In the genomic region with DNA sequence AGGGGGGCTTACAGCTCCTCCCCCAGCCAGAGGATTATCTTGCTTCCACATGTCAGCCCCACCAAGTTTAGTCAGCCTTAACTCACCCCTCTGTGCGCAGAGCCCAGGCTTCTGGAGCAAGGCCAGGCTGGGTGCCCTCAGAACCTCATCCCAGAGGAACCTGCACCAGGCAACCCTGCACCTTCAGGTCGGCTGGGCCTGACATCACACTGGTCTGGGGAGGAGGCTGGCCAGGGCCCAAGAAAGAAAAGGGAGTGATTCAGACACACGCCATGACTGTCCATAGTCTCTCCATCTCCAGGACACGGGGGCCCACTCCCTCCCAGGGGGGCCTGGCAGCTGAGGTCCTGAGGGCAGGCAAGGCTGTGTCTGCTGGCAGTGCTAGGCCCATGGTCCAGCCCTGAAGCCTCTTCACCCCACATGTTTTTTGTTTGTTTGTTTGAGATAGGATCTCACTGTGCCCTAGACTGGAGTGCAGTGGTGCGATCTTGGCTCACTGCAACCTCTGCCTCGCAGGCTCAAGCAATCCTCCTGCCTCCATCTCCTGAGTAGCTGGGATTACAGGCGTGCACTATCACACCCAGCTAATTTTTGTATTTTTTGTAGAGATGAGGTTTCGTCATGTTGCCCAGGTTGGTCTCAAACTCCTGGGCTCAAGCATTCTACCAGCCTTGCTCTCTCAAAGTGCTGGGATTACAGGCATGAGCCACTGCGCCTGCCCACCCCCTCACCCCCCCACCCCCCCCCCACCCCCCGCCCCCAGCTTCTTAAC, we compare ENCODE assay signal across 1 cellular context.
TF ChIP-seq lines count a peak whose summit lies in the region.

No MANE protein-coding gene starts in this region.

TF ChIP-seq in K562, 482 proteins besides CTCF, POLR2A, EP300 and RAD21 (continued from another document):
- TF ChIP-seq, protein P1, sequence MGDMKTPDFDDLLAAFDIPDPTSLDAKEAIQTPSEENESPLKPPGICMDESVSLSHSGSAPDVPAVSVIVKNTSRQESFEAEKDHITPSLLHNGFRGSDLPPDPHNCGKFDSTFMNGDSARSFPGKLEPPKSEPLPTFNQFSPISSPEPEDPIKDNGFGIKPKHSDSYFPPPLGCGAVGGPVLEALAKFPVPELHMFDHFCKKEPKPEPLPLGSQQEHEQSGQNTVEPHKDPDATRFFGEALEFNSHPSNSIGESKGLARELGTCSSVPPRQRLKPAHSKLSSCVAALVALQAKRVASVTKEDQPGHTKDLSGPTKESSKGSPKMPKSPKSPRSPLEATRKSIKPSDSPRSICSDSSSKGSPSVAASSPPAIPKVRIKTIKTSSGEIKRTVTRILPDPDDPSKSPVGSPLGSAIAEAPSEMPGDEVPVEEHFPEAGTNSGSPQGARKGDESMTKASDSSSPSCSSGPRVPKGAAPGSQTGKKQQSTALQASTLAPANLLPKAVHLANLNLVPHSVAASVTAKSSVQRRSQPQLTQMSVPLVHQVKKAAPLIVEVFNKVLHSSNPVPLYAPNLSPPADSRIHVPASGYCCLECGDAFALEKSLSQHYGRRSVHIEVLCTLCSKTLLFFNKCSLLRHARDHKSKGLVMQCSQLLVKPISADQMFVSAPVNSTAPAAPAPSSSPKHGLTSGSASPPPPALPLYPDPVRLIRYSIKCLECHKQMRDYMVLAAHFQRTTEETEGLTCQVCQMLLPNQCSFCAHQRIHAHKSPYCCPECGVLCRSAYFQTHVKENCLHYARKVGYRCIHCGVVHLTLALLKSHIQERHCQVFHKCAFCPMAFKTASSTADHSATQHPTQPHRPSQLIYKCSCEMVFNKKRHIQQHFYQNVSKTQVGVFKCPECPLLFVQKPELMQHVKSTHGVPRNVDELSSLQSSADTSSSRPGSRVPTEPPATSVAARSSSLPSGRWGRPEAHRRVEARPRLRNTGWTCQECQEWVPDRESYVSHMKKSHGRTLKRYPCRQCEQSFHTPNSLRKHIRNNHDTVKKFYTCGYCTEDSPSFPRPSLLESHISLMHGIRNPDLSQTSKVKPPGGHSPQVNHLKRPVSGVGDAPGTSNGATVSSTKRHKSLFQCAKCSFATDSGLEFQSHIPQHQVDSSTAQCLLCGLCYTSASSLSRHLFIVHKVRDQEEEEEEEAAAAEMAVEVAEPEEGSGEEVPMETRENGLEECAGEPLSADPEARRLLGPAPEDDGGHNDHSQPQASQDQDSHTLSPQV (IDR thresholded peaks at IDR 0.05), result no peak
- peak; percentile 72 for TF ChIP-seq NFIC (IDR thresholded peaks at IDR 0.05)
- TF ChIP-seq ZC3H4 (CRISPR knock-in tag; IDR thresholded peaks at IDR 0.05; ENCODE audit: borderline replicate concordance), result 0 out of 2 replicates have a peak, but pooled peaks have one; percentile 22
- no peak for TF ChIP-seq TEAD2 (tag; IDR thresholded peaks at IDR 0.05)
- TF ChIP-seq ZNF217 (CRISPR knock-in tag; IDR thresholded peaks at IDR 0.05), result no peak
- peak; percentile 13; the same call in 1 of the 2 replicates for TF ChIP-seq ZFX (CRISPR knock-in tag; IDR thresholded peaks at IDR 0.05)
- TF ChIP-seq ZKSCAN8 (CRISPR knock-in tag; IDR thresholded peaks at IDR 0.05), result no peak
- no peak for TF ChIP-seq KDM2B (CRISPR knock-in tag; IDR thresholded peaks at IDR 0.05)
- TF ChIP-seq, protein P2, sequence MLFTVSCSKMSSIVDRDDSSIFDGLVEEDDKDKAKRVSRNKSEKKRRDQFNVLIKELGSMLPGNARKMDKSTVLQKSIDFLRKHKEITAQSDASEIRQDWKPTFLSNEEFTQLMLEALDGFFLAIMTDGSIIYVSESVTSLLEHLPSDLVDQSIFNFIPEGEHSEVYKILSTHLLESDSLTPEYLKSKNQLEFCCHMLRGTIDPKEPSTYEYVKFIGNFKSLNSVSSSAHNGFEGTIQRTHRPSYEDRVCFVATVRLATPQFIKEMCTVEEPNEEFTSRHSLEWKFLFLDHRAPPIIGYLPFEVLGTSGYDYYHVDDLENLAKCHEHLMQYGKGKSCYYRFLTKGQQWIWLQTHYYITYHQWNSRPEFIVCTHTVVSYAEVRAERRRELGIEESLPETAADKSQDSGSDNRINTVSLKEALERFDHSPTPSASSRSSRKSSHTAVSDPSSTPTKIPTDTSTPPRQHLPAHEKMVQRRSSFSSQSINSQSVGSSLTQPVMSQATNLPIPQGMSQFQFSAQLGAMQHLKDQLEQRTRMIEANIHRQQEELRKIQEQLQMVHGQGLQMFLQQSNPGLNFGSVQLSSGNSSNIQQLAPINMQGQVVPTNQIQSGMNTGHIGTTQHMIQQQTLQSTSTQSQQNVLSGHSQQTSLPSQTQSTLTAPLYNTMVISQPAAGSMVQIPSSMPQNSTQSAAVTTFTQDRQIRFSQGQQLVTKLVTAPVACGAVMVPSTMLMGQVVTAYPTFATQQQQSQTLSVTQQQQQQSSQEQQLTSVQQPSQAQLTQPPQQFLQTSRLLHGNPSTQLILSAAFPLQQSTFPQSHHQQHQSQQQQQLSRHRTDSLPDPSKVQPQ (CRISPR knock-in tag; IDR thresholded peaks at IDR 0.05; ENCODE audit: borderline replicate concordance), result no peak
- peak; percentile 12 for TF ChIP-seq RBBP5 (IDR thresholded peaks at IDR 0.05; ENCODE audit: borderline replicate concordance, insufficient read depth, low read length, poor library complexity, severe bottlenecking)
- TF ChIP-seq FOSL1 (tag; conservative IDR thresholded peaks at IDR 0.05), result 0 out of 2 replicates have a peak, but pooled peaks have one; percentile 41
- TF ChIP-seq PHF8 (IDR thresholded peaks at IDR 0.05; ENCODE audit: borderline replicate concordance, low read length), result 0 out of 2 replicates have a peak, but pooled peaks have one; percentile 2
- TF ChIP-seq MYC (IDR thresholded peaks at IDR 0.05; ENCODE audit: low read depth, low read length), result no peak
- TF ChIP-seq MYC (CRISPR knock-in tag; IDR thresholded peaks at IDR 0.05; ENCODE audit: borderline replicate concordance, low read depth), result no peak
- TF ChIP-seq, protein P3, sequence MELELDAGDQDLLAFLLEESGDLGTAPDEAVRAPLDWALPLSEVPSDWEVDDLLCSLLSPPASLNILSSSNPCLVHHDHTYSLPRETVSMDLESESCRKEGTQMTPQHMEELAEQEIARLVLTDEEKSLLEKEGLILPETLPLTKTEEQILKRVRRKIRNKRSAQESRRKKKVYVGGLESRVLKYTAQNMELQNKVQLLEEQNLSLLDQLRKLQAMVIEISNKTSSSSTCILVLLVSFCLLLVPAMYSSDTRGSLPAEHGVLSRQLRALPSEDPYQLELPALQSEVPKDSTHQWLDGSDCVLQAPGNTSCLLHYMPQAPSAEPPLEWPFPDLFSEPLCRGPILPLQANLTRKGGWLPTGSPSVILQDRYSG (tag; conservative IDR thresholded peaks at IDR 0.05; ENCODE audit: low read depth), result no peak
